Comparison of ENCODE assay signal across 9 cellular contexts in genomic region chr16:10738231-10739077, GRCh38. TPM values are rescaled to one million over a fixed set of nuclear protein-coding genes. Genes with fewer than 3 reads are reported as not detected.
DNase-seq lines count a peak whose midpoint lies in the region; ATAC-seq and TF ChIP-seq lines count a peak whose summit lies in the region.
"Had no signal": no experiment of that assay in that cellular context is flagged by ENCODE, and none has a peak within 500 bp of the region (broad histone marks: within the 10 kb centered on the region; RNA-seq: fewer than 3 reads in every experiment).

No MANE protein-coding gene starts in this region.

- H3K9me2 ChIP-seq in hepatocyte (replicated peaks; ENCODE audit: insufficient read depth), result no peaks in the 10 kb centered on the region

- H2AFZ ChIP-seq in hepatocyte, result no peak overlapping the region

- H3K4me1 ChIP-seq in adipocyte (ENCODE audit: control insufficient read depth, insufficient read depth, low read length) (peaks cover 21% of the 10 kb centered on the region), hepatocyte (ENCODE audit: insufficient read depth) (peaks cover 5% of the 10 kb centered on the region)

- H3K4me3 ChIP-seq in adipocyte (ENCODE audit: low read length) (no peak overlapping the region), hepatocyte (no peak overlapping the region)

- peak; percentile 79 for DNase-seq in activated CD4-positive, alpha-beta T cell treated with anti-CD3 and anti-CD28 coated beads for 36 hours
- no peak for DNase-seq in activated CD4-positive, alpha-beta T cell treated with anti-CD3 and anti-CD28 coated beads for 1 hour
- peak; percentile 66 for DNase-seq in OCI-M1 (lab: John Stamatoyannopoulos, UW)
- DNase-seq in adipocyte (ENCODE audit: low read depth), result peak; percentile 59
- peak; percentile 52 for DNase-seq in hepatocyte (ENCODE audit: low spot score)
- peak; percentile 31 for DNase-seq in stimulated activated CD4-positive, alpha-beta T cell treated with anti-CD3 and anti-CD28 coated beads, Interleukin-2, amount 100 ng/mL, for 4 hours (ENCODE audit: low read depth)
- DNase-seq in NCI-H2227 treated with DMSO at 0.1 percent for 48 hours (lab: John Stamatoyannopoulos, UW), result no peak

- no peaks in the 10 kb centered on the region for H4K20me1 ChIP-seq in hepatocyte (ENCODE audit: insufficient read depth, poor library complexity, severe bottlenecking)

- H3K36me3 ChIP-seq in adipocyte (ENCODE audit: control insufficient read depth, insufficient read depth, low read length, severe bottlenecking), result no peaks in the 10 kb centered on the region
- H3K36me3 ChIP-seq in hepatocyte (replicated peaks; ENCODE audit: insufficient read depth, low read depth), result no peaks in the 10 kb centered on the region

- no peak overlapping the region for H3K27ac Mint-ChIP-seq in activated CD4-positive, alpha-beta T cell treated with anti-CD3 and anti-CD28 coated beads for 36 hours
- H3K27ac Mint-ChIP-seq: CD8-positive, alpha-beta T cell had no signal

- H3K27me3 Mint-ChIP-seq in activated CD4-positive, alpha-beta T cell treated with anti-CD3 and anti-CD28 coated beads for 36 hours, result no peaks in the 10 kb centered on the region

- H3K9me3 ChIP-seq in adipocyte (ENCODE audit: control insufficient read depth, low read length), result no peaks in the 10 kb centered on the region
- no peaks in the 10 kb centered on the region for H3K9me3 ChIP-seq in hepatocyte (ENCODE audit: low read depth)

- intact Hi-C loops in activated CD4-positive, alpha-beta T cell treated with anti-CD3 and anti-CD28 coated beads for 36 hours (cut with DNase I, micrococcal nuclease), result loop anchor here (1.0 to 10.0 kb wide), 3 partner anchors 132 to 424 kb away; no protein-coding TSS in a partner anchor

- POLR2A ChIA-PET in activated CD4-positive, alpha-beta T cell treated with anti-CD3 and anti-CD28 coated beads for 36 hours (lab: Charles Lee), result interaction anchor here (0.6 kb wide), 1 partner anchor 199 kb away, joined by 3 read pairs; no protein-coding TSS in a partner anchor

- no peak for TF ChIP-seq CTCF in hepatocyte (IDR thresholded peaks at IDR 0.05; ENCODE audit: poor library complexity)

- no peaks in the 10 kb centered on the region for H3K36me3 Mint-ChIP-seq in activated CD4-positive, alpha-beta T cell treated with anti-CD3 and anti-CD28 coated beads for 36 hours (ENCODE audit: low read depth)
- H3K36me3 Mint-ChIP-seq: CD8-positive, alpha-beta T cell had no signal

- H3K27ac ChIP-seq in hepatocyte, result peak overlapping the region; percentile 70

- H3K79me2 ChIP-seq in hepatocyte, result no peaks in the 10 kb centered on the region

- 65% methylated on average over 11 of the region's 12 CpGs for WGBS in hepatocyte (ENCODE audit: low lambda C conversion rate, missing lambda C conversion rate)

- H3K4me3 Mint-ChIP-seq in activated CD4-positive, alpha-beta T cell treated with anti-CD3 and anti-CD28 coated beads for 36 hours, result no peak overlapping the region
- H3K4me3 Mint-ChIP-seq: CD8-positive, alpha-beta T cell had no signal

- H3K9me3 Mint-ChIP-seq in activated CD4-positive, alpha-beta T cell treated with anti-CD3 and anti-CD28 coated beads for 36 hours (ENCODE audit: low read depth), result no peaks in the 10 kb centered on the region
- H3K9me3 Mint-ChIP-seq: CD8-positive, alpha-beta T cell had no signal

- H3K4me1 Mint-ChIP-seq in activated CD4-positive, alpha-beta T cell treated with anti-CD3 and anti-CD28 coated beads for 36 hours, result peaks cover 34% of the 10 kb centered on the region

- H3K9ac ChIP-seq in adipocyte (ENCODE audit: low read length), result peak overlapping the region; percentile 25

- no peaks in the 10 kb centered on the region for H3K27me3 ChIP-seq in adipocyte (replicated peaks; ENCODE audit: control insufficient read depth, insufficient read depth, low read length)
- H3K27me3 ChIP-seq in hepatocyte, result no peaks in the 10 kb centered on the region

- H3K4me2 ChIP-seq in hepatocyte, result no peak overlapping the region

- CTCF ChIA-PET in activated CD4-positive, alpha-beta T cell treated with anti-CD3 and anti-CD28 coated beads for 36 hours (lab: Charles Lee), result interaction anchor here (0.6 to 6.3 kb wide), 7 partner anchors 14 to 570 kb away, joined by 3 to 71 read pairs (median 3); no protein-coding TSS in a partner anchor

- peak; percentile 64 for ATAC-seq in activated CD4-positive, alpha-beta T cell treated with anti-CD3 and anti-CD28 coated beads for 36 hours
- peak; percentile 69 for ATAC-seq in HG02885 (IDR thresholded peaks at IDR 0.05; ENCODE audit: poor library complexity, unreplicated experiment)
- ATAC-seq: CD8-positive, alpha-beta T cell had no signal

RNA-seq across cellular contexts. Expression of gene NUBP1, which starts 5.2 kb away (rescaled TPM):
- 10 to 100 TPM; 25.9 to 33.1 TPM for total RNA-seq in activated CD4-positive, alpha-beta T cell treated with anti-CD3 and anti-CD28 coated beads for 36 hours
- total RNA-seq in hepatocyte, result 25.6 and 32.3 TPM in 2 replicates
- 31.7 and 38.8 TPM in 2 replicates for polyA plus RNA-seq in hepatocyte

RNA-seq across cellular contexts. Expression of gene TEKT5, which starts 43.7 kb away (rescaled TPM):
- total RNA-seq in activated CD4-positive, alpha-beta T cell treated with anti-CD3 and anti-CD28 coated beads for 36 hours, result under 1 TPM in 1 of 2 experiments, not detected in 1; 0.27 TPM
- not detected in 2 replicates for total RNA-seq in hepatocyte
- not detected in 2 replicates for polyA plus RNA-seq in hepatocyte
- total RNA-seq: CD8-positive, alpha-beta T cell had no signal

Comparison
In these comparisons a context has a peak if more than half of its experiments do, and no peak if none do; other contexts are left out.
1. DNase-seq: peak in activated CD4-positive, alpha-beta T cell treated with anti-CD3 and anti-CD28 coated beads for 36 hours (single experiment), OCI-M1 (single experiment), adipocyte (single experiment), hepatocyte (single experiment) and stimulated activated CD4-positive, alpha-beta T cell treated with anti-CD3 and anti-CD28 coated beads, Interleukin-2, amount 100 ng/mL, for 4 hours (single experiment); none in activated CD4-positive, alpha-beta T cell treated with anti-CD3 and anti-CD28 coated beads for 1 hour (single experiment) and NCI-H2227 treated with DMSO at 0.1 percent for 48 hours (single experiment).